ENCODE assay signal across 1 cellular context in the genomic region with DNA sequence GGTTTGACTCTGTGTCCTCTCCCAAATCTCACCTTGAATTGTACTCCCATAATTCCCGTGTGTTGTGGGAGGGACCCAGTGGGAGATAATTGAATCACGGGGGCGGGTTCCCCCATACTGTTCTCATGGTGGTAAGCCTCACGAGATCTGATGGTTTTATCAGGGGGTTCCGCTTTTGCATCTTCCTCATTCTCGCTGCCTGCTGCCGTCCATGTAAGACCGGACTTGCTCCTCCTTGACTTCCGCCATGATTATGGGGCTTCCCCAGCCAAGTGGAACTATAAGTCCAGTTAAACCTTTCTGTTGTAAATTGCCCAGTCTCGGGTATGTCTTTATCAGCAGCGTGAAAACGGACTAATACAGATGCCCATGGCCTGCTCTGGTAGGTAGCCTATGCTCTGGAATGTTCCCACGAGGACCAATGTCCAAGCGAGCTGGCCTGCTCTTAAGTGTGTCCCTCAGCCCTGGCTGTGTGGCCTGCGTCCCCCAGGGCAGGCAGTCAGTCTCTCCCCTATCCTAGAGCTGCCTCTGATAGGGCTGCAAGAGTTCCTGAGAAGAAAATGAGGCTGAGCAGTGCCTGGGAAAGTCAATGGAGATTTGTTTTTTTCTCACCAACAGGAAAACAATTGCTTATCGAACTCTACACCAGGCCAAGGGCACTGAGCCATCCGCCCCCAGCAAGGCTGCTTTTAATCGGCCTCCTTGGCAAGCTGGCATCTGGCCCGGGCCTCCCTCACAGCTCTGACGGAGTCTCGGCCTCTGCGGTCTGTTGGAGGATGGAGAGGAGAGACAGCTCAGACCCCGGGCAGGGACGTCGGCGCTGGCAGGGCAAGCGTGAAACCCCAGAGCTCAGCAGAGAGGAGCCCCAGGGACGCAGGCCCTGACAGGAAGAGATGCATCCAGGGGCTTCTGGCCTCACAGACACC.
TF ChIP-seq lines count a peak whose summit lies in the region.

No MANE protein-coding gene starts in this region.

TF ChIP-seq in K562, 482 proteins besides CTCF, POLR2A, EP300 and RAD21 (continued from another document):
- TF ChIP-seq, protein P1, sequence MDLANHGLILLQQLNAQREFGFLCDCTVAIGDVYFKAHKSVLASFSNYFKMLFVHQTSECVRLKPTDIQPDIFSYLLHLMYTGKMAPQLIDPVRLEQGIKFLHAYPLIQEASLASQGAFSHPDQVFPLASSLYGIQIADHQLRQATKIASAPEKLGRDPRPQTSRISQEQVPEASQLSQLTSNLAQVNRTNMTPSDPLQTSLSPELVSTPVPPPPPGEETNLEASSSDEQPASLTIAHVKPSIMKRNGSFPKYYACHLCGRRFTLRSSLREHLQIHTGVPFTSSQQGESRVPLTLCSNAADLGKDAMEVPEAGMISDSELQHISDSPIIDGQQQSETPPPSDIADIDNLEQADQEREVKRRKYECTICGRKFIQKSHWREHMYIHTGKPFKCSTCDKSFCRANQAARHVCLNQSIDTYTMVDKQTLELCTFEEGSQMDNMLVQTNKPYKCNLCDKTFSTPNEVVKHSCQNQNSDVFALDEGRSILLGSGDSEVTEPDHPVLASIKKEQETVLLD (IDR thresholded peaks at IDR 0.05): no peak
- TF ChIP-seq ZBTB33 (CRISPR knock-in tag; IDR thresholded peaks at IDR 0.05) (peak; percentile 33; the same call in 1 of the 2 replicates), KLF6 (CRISPR knock-in tag; IDR thresholded peaks at IDR 0.05; ENCODE audit: borderline replicate concordance) (no peak)
